29 cellular contexts compared by ENCODE assay signal in the genomic region with DNA sequence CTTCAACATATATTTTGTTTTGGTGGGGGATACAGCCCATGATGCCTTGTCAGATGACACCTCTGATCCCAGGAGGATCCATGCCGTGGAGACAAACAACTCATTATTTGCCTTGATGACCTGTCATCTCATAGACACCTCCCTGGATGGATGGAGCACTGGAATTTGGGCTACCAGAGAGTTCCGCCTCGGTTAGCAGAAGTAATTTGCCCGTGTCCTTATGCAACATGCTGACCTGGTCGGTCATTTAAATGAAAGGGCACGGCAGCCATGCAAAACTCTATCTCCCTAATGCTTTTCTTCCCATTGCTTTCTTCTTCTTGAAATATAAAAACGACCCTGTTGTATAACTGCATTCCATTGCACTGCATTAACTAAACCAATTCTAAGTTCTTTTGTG.
"Had no signal": no experiment of that assay in that cellular context is flagged by ENCODE, and none has a peak within 500 bp of the region (broad histone marks: within the 10 kb centered on the region; RNA-seq: fewer than 3 reads in every experiment).

No MANE protein-coding gene starts in this region.

- DNase-seq: activated CD4-positive, alpha-beta T cell treated with anti-CD3 and anti-CD28 coated beads for 36 hours; activated CD4-positive, alpha-beta T cell treated with anti-CD3 and anti-CD28 coated beads, Interleukin-2, amount 10 ng/mL, durations not matched to agents 7 days and 5 days; activated CD4-positive, alpha-beta T cell treated with anti-CD3 and anti-CD28 coated beads, Interleukin-2, amount 50 U/mL, for 48 hours; activated CD8-positive, alpha-beta T cell treated with anti-CD3 and anti-CD28 coated beads, Interleukin-2, amount 10 ng/mL, durations not matched to agents 7 days and 5 days; activated gamma-delta T cell; activated naive CD4-positive, alpha-beta T cell treated with Interleukin-2 at 50 U/mL for 16 hours; activated naive CD8-positive, alpha-beta T cell treated with anti-CD3 and anti-CD28 coated beads, Interleukin-2, amount 10 ng/mL, durations not matched to agents 7 days and 5 days; activated T-cell treated with anti-CD3 and anti-CD28 coated beads, Interleukin-2, amount 50 U/mL, for 24 hours; adrenal gland; body of pancreas; Kasumi-1; MG63; MV-4-11; NCI-H1092; NCI-H1436 treated with DMSO at 0.1 percent for 48 hours; NCI-H1694 treated with DMSO at 0.1 percent for 48 hours; NCI-H2029; NCI-H2107; NCI-H2171 treated with DMSO at 0.1 percent for 48 hours; NCI-H2227 treated with DMSO at 0.1 percent for 48 hours; NCI-H446; NCI-H524 treated with DMSO at 0.1 percent for 48 hours; RPMI8226; SHP77 treated with DMSO at 0.1 percent for 48 hours; SK-N-SH had no signal

- ATAC-seq: activated CD4-positive, alpha-beta T cell treated with anti-CD3 and anti-CD28 coated beads for 36 hours; activated CD4-positive, CD25-positive, alpha-beta regulatory T cell treated with anti-CD3 and anti-CD28 coated beads, Interleukin-2, amount 50 U/mL, for 24 hours; activated CD8-positive, alpha-beta T cell treated with anti-CD3 and anti-CD28 coated beads, Interleukin-2, amount 10 ng/mL, durations not matched to agents 7 days and 5 days; body of pancreas; WTC11 had no signal

- H3K4me3 ChIP-seq: adrenal gland, body of pancreas, breast epithelium, MG63, SJSA1 had no signal
